ENCODE assay signal across 8 cellular contexts in the genomic region with DNA sequence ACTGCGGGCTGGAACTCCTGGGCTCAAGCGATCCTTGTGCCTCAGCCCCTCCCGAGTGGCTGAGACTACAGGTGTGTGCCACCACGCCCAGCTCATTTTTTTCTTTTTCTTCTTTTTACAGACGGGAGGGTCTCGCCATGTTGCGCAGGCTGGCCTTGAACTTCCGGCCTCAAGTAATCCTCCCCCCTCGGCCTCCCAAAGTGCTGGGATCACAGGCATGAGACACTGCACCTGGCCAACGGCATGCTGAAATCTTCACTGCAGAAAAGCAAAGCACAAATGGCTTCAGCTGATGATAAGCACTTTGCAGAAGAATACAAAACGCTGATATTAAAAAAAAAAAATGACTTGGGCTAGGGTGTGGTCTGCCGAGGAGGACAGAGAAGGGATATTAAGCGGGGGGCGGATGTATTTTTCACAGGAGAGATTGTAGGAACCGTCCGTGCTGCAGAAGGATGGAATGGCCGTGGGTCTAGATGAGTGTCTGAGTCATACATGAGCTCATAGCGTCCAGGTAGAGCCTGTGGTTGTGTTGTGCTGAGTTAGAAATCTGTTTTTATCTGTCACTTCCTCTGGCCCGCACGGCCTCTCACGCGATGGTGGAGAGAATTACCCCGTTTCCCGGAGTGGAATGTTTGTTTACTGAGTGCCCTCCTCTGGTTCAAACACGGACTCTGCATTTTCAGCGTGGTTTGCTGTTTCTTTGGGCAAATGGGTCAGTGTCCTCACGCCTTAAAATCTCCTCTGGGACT. TPM values are rescaled to one million over a fixed set of nuclear protein-coding genes. Genes with fewer than 3 reads are reported as not detected.
DNase-seq lines count a peak whose midpoint lies in the region; ATAC-seq and TF ChIP-seq lines count a peak whose summit lies in the region.

No MANE protein-coding gene starts in this region.

- H3K79me2 ChIP-seq in OCI-LY3 (ENCODE audit: low read length) (no peaks in the 10 kb centered on the region), smooth muscle cell (ENCODE audit: low read depth) (no peaks in the 10 kb centered on the region)

- H3K9me3 Mint-ChIP-seq in nephron progenitor cell, result peaks cover 14% of the 10 kb centered on the region

- H3K4me3 ChIP-seq in OCI-LY3 (ENCODE audit: low read length) (peak overlapping the region; percentile 62), smooth muscle cell (no peak overlapping the region)

- no peak overlapping the region for H3K4me3 Mint-ChIP-seq in nephron progenitor cell

- H3K4me2 ChIP-seq in OCI-LY3 (ENCODE audit: low read length) (peak overlapping the region; percentile 82), smooth muscle cell (no peak overlapping the region)

- peaks cover 10% of the 10 kb centered on the region for H3K27me3 Mint-ChIP-seq in nephron progenitor cell (ENCODE audit: low read depth, poor library complexity)

- H3K27ac ChIP-seq in OCI-LY3 (ENCODE audit: low read length) (no peak overlapping the region), smooth muscle cell (ENCODE audit: low read depth) (peak overlapping the region; percentile 44)

- H3K36me3 Mint-ChIP-seq in nephron progenitor cell (ENCODE audit: low read depth), result no peaks in the 10 kb centered on the region

- peak; percentile 50 to 57 for DNase-seq in activated T-helper 1 cell treated with anti-CD3 and anti-CD28 coated beads, Interleukin-2, amount 50 U/mL, for 16 hours (ENCODE audit: low read depth in 1 of 2, low spot score in 1 of 2)
- DNase-seq in smooth muscle cell (lab: John Stamatoyannopoulos, UW; ENCODE audit: unreplicated experiment) (no peak), nephron progenitor cell (no peak), superior temporal gyrus (ENCODE audit: extremely low spot score) (no peak), NCI-H1694 (lab: John Stamatoyannopoulos, UW) (no peak)

- H3K9me3 ChIP-seq in OCI-LY3 (ENCODE audit: insufficient read depth, low read length) (no peaks in the 10 kb centered on the region), smooth muscle cell (replicated peaks; ENCODE audit: low read depth) (no peaks in the 10 kb centered on the region)

- H3K27me3 ChIP-seq in OCI-LY3 (ENCODE audit: low read depth, low read length), result no peaks in the 10 kb centered on the region
- no peaks in the 10 kb centered on the region for H3K27me3 ChIP-seq in smooth muscle cell (ENCODE audit: low read depth)

- 74% methylated on average over 24 of the region's 27 CpGs for WGBS in smooth muscle cell (ENCODE audit: low lambda C conversion rate)

- 0 out of 2 replicates have a peak, but pooled peaks have one; percentile 17 for TF ChIP-seq CTCF in OCI-LY3 (IDR thresholded peaks at IDR 0.05; ENCODE audit: low read depth, low read length)
- no peak for TF ChIP-seq CTCF in smooth muscle cell (IDR thresholded peaks at IDR 0.05; ENCODE audit: borderline replicate concordance, insufficient read depth, poor library complexity, severe bottlenecking)
- TF ChIP-seq CTCF in nephron progenitor cell (IDR thresholded peaks at IDR 0.05), result no peak

- H2AFZ ChIP-seq in OCI-LY3 (ENCODE audit: low read depth, low read length), result peak overlapping the region; percentile 88
- peak overlapping the region; percentile 31 for H2AFZ ChIP-seq in smooth muscle cell (ENCODE audit: low read depth)

- peaks cover 33% of the 10 kb centered on the region for H3K4me1 ChIP-seq in OCI-LY3 (ENCODE audit: low read length)
- H3K4me1 ChIP-seq in smooth muscle cell (ENCODE audit: low read depth), result no peaks in the 10 kb centered on the region

- H3K9ac ChIP-seq in OCI-LY3 (ENCODE audit: low read length) (peak overlapping the region; percentile 38), smooth muscle cell (ENCODE audit: low read depth) (no peak overlapping the region)

- no peak overlapping the region for H3K27ac Mint-ChIP-seq in nephron progenitor cell

- H3K36me3 ChIP-seq in OCI-LY3 (replicated peaks; ENCODE audit: low read depth, low read length) (no peaks in the 10 kb centered on the region), smooth muscle cell (ENCODE audit: low read depth) (no peaks in the 10 kb centered on the region)

- ATAC-seq in GM18499 (IDR thresholded peaks at IDR 0.05; ENCODE audit: insufficient read depth, unreplicated experiment) (peak; percentile 81), HG02588 (IDR thresholded peaks at IDR 0.05; ENCODE audit: unreplicated experiment) (peak; percentile 77)

- no peaks in the 10 kb centered on the region for H3K4me1 Mint-ChIP-seq in nephron progenitor cell

- H4K20me1 ChIP-seq in OCI-LY3 (ENCODE audit: insufficient read depth, low read length) (no peaks in the 10 kb centered on the region), smooth muscle cell (ENCODE audit: low read depth) (no peaks in the 10 kb centered on the region)

- peaks cover 5% of the 10 kb centered on the region for H3F3A ChIP-seq in smooth muscle cell (ENCODE audit: low read depth)

RNA-seq across cellular contexts. Expression of gene AKAP17A, which starts 8.5 kb away (rescaled TPM):
- 21.8 and 31.9 TPM in 2 replicates for total RNA-seq in smooth muscle cell
- 49.8 and 58.5 TPM in 2 replicates for polyA plus RNA-seq in smooth muscle cell

RNA-seq across cellular contexts. Expression of gene ASMT, which starts 32.0 kb away (rescaled TPM):
- not detected in 2 replicates for total RNA-seq in smooth muscle cell
- 0.41 and 0.71 TPM in 2 replicates for polyA plus RNA-seq in smooth muscle cell

RNA-seq across cellular contexts. Expression of gene P2RY8, which starts 45.9 kb away (rescaled TPM):
- total RNA-seq in smooth muscle cell, result not detected in 2 replicates
- 0.04 TPM in 1 of 2 replicates, not detected in the other for polyA plus RNA-seq in smooth muscle cell

Comparison
In these comparisons a context has a peak if more than half of its experiments do, and no peak if none do; other contexts are left out.
1. DNase-seq: peak in activated T-helper 1 cell treated with anti-CD3 and anti-CD28 coated beads, Interleukin-2, amount 50 U/mL, for 16 hours (2 of 2); none in smooth muscle cell (single experiment), nephron progenitor cell (single experiment), superior temporal gyrus (single experiment) and NCI-H1694 (single experiment).